9 cellular contexts compared by ENCODE assay signal in genomic region chr17:37848690-37849616, GRCh38.
DNase-seq lines count a peak whose midpoint lies in the region; ATAC-seq and TF ChIP-seq lines count a peak whose summit lies in the region.
"Had no signal": no experiment of that assay in that cellular context is flagged by ENCODE, and none has a peak within 500 bp of the region (broad histone marks: within the 10 kb centered on the region; RNA-seq: fewer than 3 reads in every experiment).

No MANE protein-coding gene starts in this region.

- CTCF ChIA-PET in Calu3 (lab: Charles Lee), result interaction anchor here (1.0 kb wide), 1 partner anchor 32 kb away, joined by 4 read pairs; no protein-coding TSS in a partner anchor

- ATAC-seq in GM21528 (IDR thresholded peaks at IDR 0.05; ENCODE audit: low FRiP score, unreplicated experiment), result peak; percentile 64
- ATAC-seq in GM21390 (IDR thresholded peaks at IDR 0.05; ENCODE audit: unreplicated experiment), result no peak

- H3K4me1 Mint-ChIP-seq in Calu3 (ENCODE audit: low read depth, unreplicated experiment), result peaks cover 9% of the 10 kb centered on the region
- peaks cover 14% of the 10 kb centered on the region for H3K4me1 Mint-ChIP-seq in chondrocyte (ENCODE audit: low read depth)

- no peaks in the 10 kb centered on the region for H3K9me3 Mint-ChIP-seq in Calu3 (ENCODE audit: low read depth, unreplicated experiment)
- H3K9me3 Mint-ChIP-seq in chondrocyte (ENCODE audit: low read depth), result peaks cover 4% of the 10 kb centered on the region
- H3K9me3 Mint-ChIP-seq: IgD-negative memory B cell had no signal

- TF ChIP-seq CTCF in Calu3 (IDR thresholded peaks at IDR 0.05; ENCODE audit: unreplicated experiment), result no peak
- no peak for TF ChIP-seq CTCF in chondrocyte (IDR thresholded peaks at IDR 0.05)

- intact Hi-C loops in Calu3 (cut with micrococcal nuclease; ENCODE audit: unreplicated experiment), result no loop called here

- H3K4me3 Mint-ChIP-seq in Calu3 (ENCODE audit: low read depth, unreplicated experiment), result no peak overlapping the region
- no peak overlapping the region for H3K4me3 Mint-ChIP-seq in chondrocyte (ENCODE audit: unreplicated experiment)

- H3K27ac Mint-ChIP-seq in Calu3 (ENCODE audit: unreplicated experiment) (peak overlapping the region; percentile 21), chondrocyte (ENCODE audit: unreplicated experiment) (peak overlapping the region; percentile 98)

- no peaks in the 10 kb centered on the region for H3K27me3 Mint-ChIP-seq in Calu3 (ENCODE audit: unreplicated experiment)
- H3K27me3 Mint-ChIP-seq in chondrocyte (ENCODE audit: low read depth), result no peaks in the 10 kb centered on the region

- DNase-seq in Calu3 (peak; percentile 73), NCI-H510A (lab: John Stamatoyannopoulos, UW) (peak; percentile 73), chondrocyte (ENCODE audit: low spot score) (no peak), stromal cell of bone marrow (ENCODE audit: low read depth) (peak; percentile 68), HuH-7.5 (ENCODE audit: low spot score) (no peak)
- DNase-seq in activated effector memory CD4-positive, alpha-beta T cell treated with Interleukin-2 at 50 U/mL for 16 hours, result no peak

- no peaks in the 10 kb centered on the region for H3K36me3 Mint-ChIP-seq in Calu3 (ENCODE audit: insufficient read depth, unreplicated experiment)
- peaks cover 2% of the 10 kb centered on the region for H3K36me3 Mint-ChIP-seq in chondrocyte (ENCODE audit: low read depth)

- BruUV-seq in Calu3 (replicated peaks; lab: Mats Ljungman, UMichigan), result no TSS peak

Comparison
In these comparisons a context has a peak if more than half of its experiments do, and no peak if none do; other contexts are left out.
1. DNase-seq: peak in Calu3 (single experiment), NCI-H510A (single experiment) and stromal cell of bone marrow (single experiment); none in chondrocyte (single experiment), HuH-7.5 (single experiment) and activated effector memory CD4-positive, alpha-beta T cell treated with Interleukin-2 at 50 U/mL for 16 hours (single experiment).